Comparison of ENCODE assay signal across 2 cellular contexts in the genomic region with DNA sequence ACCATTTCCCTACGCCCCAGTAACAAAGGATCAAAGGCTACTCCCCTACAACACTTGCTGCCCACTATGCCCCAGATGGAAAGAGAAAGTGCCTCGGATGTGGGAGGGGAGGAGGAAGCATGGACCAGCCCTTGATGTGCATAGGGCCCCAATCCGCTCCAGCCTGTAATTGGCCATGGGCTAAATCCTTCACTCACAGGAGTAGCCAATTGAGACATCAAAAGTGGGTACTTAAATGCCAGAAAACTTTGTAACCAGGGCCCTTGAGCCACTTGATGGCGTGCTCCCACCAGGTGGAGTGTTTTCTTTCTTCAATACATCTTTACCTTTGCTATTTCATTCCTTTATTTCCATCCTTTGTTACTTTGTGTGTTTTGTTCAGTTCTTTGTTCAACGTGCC.
TF ChIP-seq lines count a peak whose summit lies in the region.

No MANE protein-coding gene starts in this region.

TF ChIP-seq in IMR-90, 13 proteins besides CTCF, POLR2A, EP300 and RAD21:
- TF ChIP-seq CEBPB (IDR thresholded peaks at IDR 0.05; ENCODE audit: low read depth, low read length) (no peak), MAFK (IDR thresholded peaks at IDR 0.05; ENCODE audit: low read depth, low read length) (no peak), NFE2L2 (IDR thresholded peaks at IDR 0.05; ENCODE audit: low read depth, low read length) (no peak), FOS (IDR thresholded peaks at IDR 0.05; ENCODE audit: low read depth, low read length) (no peak), BHLHE40 (IDR thresholded peaks at IDR 0.05; ENCODE audit: low read depth, low read length) (no peak), RFX5 (IDR thresholded peaks at IDR 0.05; ENCODE audit: low read depth, low read length) (no peak), SMC3 (IDR thresholded peaks at IDR 0.05; ENCODE audit: low read depth, low read length) (no peak), MXI1 (IDR thresholded peaks at IDR 0.05; ENCODE audit: borderline replicate concordance, low read depth, low read length) (no peak), CHD1 (IDR thresholded peaks at IDR 0.05; ENCODE audit: low read depth, low read length) (no peak), RCOR1 (IDR thresholded peaks at IDR 0.05; ENCODE audit: insufficient replicate concordance, low read length) (no peak), MAZ (IDR thresholded peaks at IDR 0.05; ENCODE audit: borderline replicate concordance, low read depth, low read length) (no peak)
- TF ChIP-seq, protein P1, sequence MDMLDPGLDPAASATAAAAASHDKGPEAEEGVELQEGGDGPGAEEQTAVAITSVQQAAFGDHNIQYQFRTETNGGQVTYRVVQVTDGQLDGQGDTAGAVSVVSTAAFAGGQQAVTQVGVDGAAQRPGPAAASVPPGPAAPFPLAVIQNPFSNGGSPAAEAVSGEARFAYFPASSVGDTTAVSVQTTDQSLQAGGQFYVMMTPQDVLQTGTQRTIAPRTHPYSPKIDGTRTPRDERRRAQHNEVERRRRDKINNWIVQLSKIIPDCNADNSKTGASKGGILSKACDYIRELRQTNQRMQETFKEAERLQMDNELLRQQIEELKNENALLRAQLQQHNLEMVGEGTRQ (IDR thresholded peaks at IDR 0.05; ENCODE audit: low read depth, low read length), result no peak
- TF ChIP-seq, protein P2, sequence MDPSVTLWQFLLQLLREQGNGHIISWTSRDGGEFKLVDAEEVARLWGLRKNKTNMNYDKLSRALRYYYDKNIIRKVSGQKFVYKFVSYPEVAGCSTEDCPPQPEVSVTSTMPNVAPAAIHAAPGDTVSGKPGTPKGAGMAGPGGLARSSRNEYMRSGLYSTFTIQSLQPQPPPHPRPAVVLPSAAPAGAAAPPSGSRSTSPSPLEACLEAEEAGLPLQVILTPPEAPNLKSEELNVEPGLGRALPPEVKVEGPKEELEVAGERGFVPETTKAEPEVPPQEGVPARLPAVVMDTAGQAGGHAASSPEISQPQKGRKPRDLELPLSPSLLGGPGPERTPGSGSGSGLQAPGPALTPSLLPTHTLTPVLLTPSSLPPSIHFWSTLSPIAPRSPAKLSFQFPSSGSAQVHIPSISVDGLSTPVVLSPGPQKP (IDR thresholded peaks at IDR 0.05; ENCODE audit: borderline replicate concordance, low read depth, low read length), result no peak
TF ChIP-seq in IMR-90: peak in this region for 0.

TF ChIP-seq in GM12878, 131 proteins besides CTCF, POLR2A, EP300 and RAD21 (continued from another document):
- TF ChIP-seq BCL3 (IDR thresholded peaks at IDR 0.05; ENCODE audit: borderline replicate concordance, insufficient read depth, low read depth, low read length, poor library complexity, severe bottlenecking) (no peak), SMARCA5 (IDR thresholded peaks at IDR 0.05) (no peak), TCF12 (IDR thresholded peaks at IDR 0.05; ENCODE audit: low read depth, low read length) (no peak), CEBPZ (IDR thresholded peaks at IDR 0.05; ENCODE audit: low read depth, low read length) (no peak), PAX5 (IDR thresholded peaks at IDR 0.05; ENCODE audit: borderline replicate concordance, low read depth, low read length) (no peak), ZNF687 (IDR thresholded peaks at IDR 0.05) (no peak), CREB1 (IDR thresholded peaks at IDR 0.05; ENCODE audit: low read depth) (no peak)
